In genomic region chr5:36297653-36298052, GRCh38 we compare ENCODE assay signal across 10 cellular contexts. TPM values are rescaled to one million over a fixed set of nuclear protein-coding genes. Genes with fewer than 3 reads are reported as not detected.
"Had no signal": no experiment of that assay in that cellular context is flagged by ENCODE, and none has a peak within 500 bp of the region (broad histone marks: within the 10 kb centered on the region; RNA-seq: fewer than 3 reads in every experiment).

No MANE protein-coding gene starts in this region.

- H3K36me3 ChIP-seq: HAP-1 had no signal

- DNase-seq: GM23248, GOT3, H7, HFFc6, Kasumi-1, KG1 had no signal

- H3K4me3 ChIP-seq: GM23248, HAP-1 had no signal

- H2AFZ ChIP-seq: GM23248 had no signal

- H3K9me3 ChIP-seq: HAP-1 had no signal

- ATAC-seq: HCT116 had no signal

- H3K9ac ChIP-seq: GM23248 had no signal

- H3K9me3 Mint-ChIP-seq: HFFc6 had no signal

- H3K27ac ChIP-seq: HL-60 had no signal

- H3K4me3 Mint-ChIP-seq: HFFc6, IgD-negative memory B cell had no signal

- H3K27ac Mint-ChIP-seq: HFFc6, IgD-negative memory B cell had no signal

- H3K36me3 Mint-ChIP-seq: IgD-negative memory B cell had no signal

RNA-seq across cellular contexts. Expression of gene RANBP3L, which starts 4.0 kb away (rescaled TPM):
- total RNA-seq: GM23248, H7, HFFc6 had no signal
- polyA plus RNA-seq: GM23248, IgD-negative memory B cell had no signal
